ENCODE assay signal across 8 cellular contexts in the genomic region with DNA sequence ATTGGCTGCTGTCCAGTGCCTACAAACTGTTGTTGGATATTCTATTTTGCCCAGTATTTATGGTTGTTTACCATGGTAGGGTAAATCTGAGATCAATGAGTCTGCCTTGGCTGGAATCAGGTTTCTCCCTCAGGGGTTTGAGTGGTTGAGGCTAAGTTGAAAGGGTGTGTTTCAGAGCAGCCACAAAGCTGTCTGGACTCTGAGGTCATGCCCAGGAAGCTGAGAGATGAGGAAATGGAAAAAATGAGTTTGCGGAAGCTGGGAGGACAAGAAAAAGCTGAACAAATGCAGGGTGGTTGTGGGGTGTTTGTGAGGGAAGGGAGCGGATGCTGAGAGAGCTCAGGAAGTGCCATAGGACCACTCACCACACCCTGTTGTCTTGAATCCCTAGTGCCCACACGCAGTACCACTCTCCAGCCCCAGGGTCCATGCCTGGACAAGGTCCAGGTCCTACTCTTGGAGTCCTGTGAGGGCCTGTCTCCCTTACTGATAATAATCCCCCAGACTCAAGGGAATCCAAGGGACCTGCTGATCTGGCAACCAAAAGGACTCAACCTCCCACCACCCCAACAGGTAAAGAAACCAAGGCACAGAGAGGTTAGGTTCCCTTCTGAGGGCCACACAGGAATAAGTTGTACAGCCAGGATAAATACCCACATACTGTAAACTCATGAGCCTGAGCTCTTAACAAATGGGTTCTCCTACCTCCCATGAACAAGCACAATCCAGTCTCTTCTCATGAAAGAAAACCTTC.
A peak's percentile ranks its signal among the peaks of the same experiment; 100 is the strongest.
DNase-seq lines count a peak whose midpoint lies in the region; ATAC-seq and TF ChIP-seq lines count a peak whose summit lies in the region.

No MANE protein-coding gene starts in this region.

- TF ChIP-seq CTCF in AG04449 (IDR thresholded peaks at IDR 0.05; ENCODE audit: insufficient read depth, low read length, missing control alignments): no peak
- TF ChIP-seq CTCF in GM13976 (IDR thresholded peaks at IDR 0.05; ENCODE audit: borderline replicate concordance, control extremely low read depth, extremely low read depth, insufficient read depth, missing control alignments): no peak

- no peaks in the 10 kb centered on the region for H3K27me3 Mint-ChIP-seq in dendritic cell treated with granulocyte-macrophage colony-stimulating factor and Interleukin-4, amounts not matched to agents 40 ng/mL and 50 ng/mL, for 4 days

- H3K36me3 ChIP-seq in SJCRH30: no peaks in the 10 kb centered on the region

- H3K36me3 Mint-ChIP-seq in dendritic cell treated with granulocyte-macrophage colony-stimulating factor and Interleukin-4, amounts not matched to agents 40 ng/mL and 50 ng/mL, for 4 days (ENCODE audit: low read depth): no peaks in the 10 kb centered on the region

- peak; percentile 49 for ATAC-seq in HG03342 (IDR thresholded peaks at IDR 0.05; ENCODE audit: unreplicated experiment)
- no peak for ATAC-seq in HG03039 (IDR thresholded peaks at IDR 0.05; ENCODE audit: unreplicated experiment)
- no peak for ATAC-seq in GM18858 (IDR thresholded peaks at IDR 0.05; ENCODE audit: unreplicated experiment)

- peaks cover 50% of the 10 kb centered on the region for H3K4me1 ChIP-seq in SJCRH30

- H3K4me3 ChIP-seq in AG04449 (ENCODE audit: low read depth, low read length): no peak overlapping the region
- H3K4me3 ChIP-seq in SJCRH30: no peak overlapping the region

- H3K27ac Mint-ChIP-seq in dendritic cell treated with granulocyte-macrophage colony-stimulating factor and Interleukin-4, amounts not matched to agents 40 ng/mL and 50 ng/mL, for 4 days: peak overlapping the region; percentile 76

- H3K9me3 Mint-ChIP-seq in dendritic cell treated with granulocyte-macrophage colony-stimulating factor and Interleukin-4, amounts not matched to agents 40 ng/mL and 50 ng/mL, for 4 days: no peaks in the 10 kb centered on the region

- H3K4me3 Mint-ChIP-seq in dendritic cell treated with granulocyte-macrophage colony-stimulating factor and Interleukin-4, amounts not matched to agents 40 ng/mL and 50 ng/mL, for 4 days: no peak overlapping the region

- in situ Hi-C loops in GM13976 (cut with MboI; ENCODE audit: low sequenced_read_pairs, unreplicated experiment): no loop called here

- POLR2A ChIA-PET in AG04449 (lab: Yijun Ruan, JAX): no interaction called here

- H3K27me3 ChIP-seq in SJCRH30: no peaks in the 10 kb centered on the region

- intact Hi-C loops in dendritic cell treated with granulocyte-macrophage colony-stimulating factor and Interleukin-4, amounts not matched to agents 40 ng/mL and 50 ng/mL, for 4 days (cut with micrococcal nuclease): loop anchor here (2.0 kb wide), 1 partner anchor 20 kb away; no protein-coding TSS in a partner anchor

- CTCF ChIA-PET in AG04449 (lab: Yijun Ruan, JAX): no interaction called here

- peaks cover 60% of the 10 kb centered on the region for H3K4me1 Mint-ChIP-seq in dendritic cell treated with granulocyte-macrophage colony-stimulating factor and Interleukin-4, amounts not matched to agents 40 ng/mL and 50 ng/mL, for 4 days (ENCODE audit: low read depth)

- DNase-seq in AG04449 (ENCODE audit: low read depth, low spot score): peak; percentile 29
- DNase-seq in GM13976 (ENCODE audit: low spot score): peak; percentile 83
- peak; percentile 94 to 97 for DNase-seq in SJCRH30
- peak; percentile 15 for DNase-seq in midbrain (lab: John Stamatoyannopoulos, UW)

- H3K9me3 ChIP-seq in SJCRH30 (replicated peaks): no peaks in the 10 kb centered on the region

- H3K27ac ChIP-seq in SJCRH30: peak overlapping the region; percentile 73

Comparison
In these comparisons a context has a peak if more than half of its experiments do, and no peak if none do; other contexts are left out.
1. DNase-seq: peak in every context shown above with its lines; median percentile 96 in SJCRH30; 83 in GM13976; 29 in AG04449; 15 in midbrain.